In the genomic region with DNA sequence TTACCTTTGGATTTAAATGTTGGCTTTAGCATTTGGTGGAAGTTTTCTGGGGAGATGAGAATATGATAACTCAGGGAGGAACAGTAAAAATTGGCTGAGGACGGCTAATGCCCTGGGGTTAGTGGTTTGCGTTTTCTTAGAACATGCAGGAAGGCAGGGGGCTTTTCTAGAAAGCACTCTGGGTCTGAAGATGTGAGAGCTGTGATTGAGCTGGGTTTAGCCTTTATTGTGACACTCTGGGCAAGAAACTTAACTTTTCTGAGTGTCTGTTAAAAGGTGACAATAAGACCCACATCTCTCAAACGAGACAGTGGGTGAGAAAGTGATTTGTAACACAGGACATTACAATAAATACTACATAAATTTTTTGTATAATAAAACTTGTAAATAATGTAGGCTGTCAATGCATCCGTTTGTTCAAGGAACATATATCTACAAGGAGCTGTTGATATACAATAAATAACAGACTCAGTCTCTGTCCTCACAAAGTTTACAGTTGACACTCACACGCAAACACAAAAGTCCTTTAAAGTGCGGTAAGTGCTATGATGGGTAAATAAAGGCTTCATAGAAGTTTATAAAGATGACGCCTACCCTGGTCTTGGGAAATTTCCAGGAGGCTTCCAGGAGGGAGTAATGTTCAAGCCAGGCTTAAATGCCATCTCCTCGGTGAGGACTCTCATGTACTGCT, we compare ENCODE assay signal across 17 cellular contexts. TPM values are rescaled to one million over a fixed set of nuclear protein-coding genes. Genes with fewer than 3 reads are reported as not detected.
DNase-seq lines count a peak whose midpoint lies in the region; ATAC-seq and TF ChIP-seq lines count a peak whose summit lies in the region.
"Had no signal": no experiment of that assay in that cellular context is flagged by ENCODE, and none has a peak within 500 bp of the region (broad histone marks: within the 10 kb centered on the region; RNA-seq: fewer than 3 reads in every experiment).

No MANE protein-coding gene starts in this region.

- no peaks in the 10 kb centered on the region for H3K36me3 ChIP-seq in cardiac muscle cell
- H3K36me3 ChIP-seq in heart right ventricle: no peaks in the 10 kb centered on the region
- no peaks in the 10 kb centered on the region for H3K36me3 ChIP-seq in left lung
- H3K36me3 ChIP-seq in stomach smooth muscle (ENCODE audit: control insufficient read depth in 2 of 2, insufficient read depth in 2 of 2, low read length in 2 of 2): no peaks in the 10 kb centered on the region
- H3K36me3 ChIP-seq: MG63, SJSA1 had no signal

- H3K27ac ChIP-seq in cardiac muscle cell (peak overlapping the region; percentile 75), heart right ventricle (no peak overlapping the region), left lung (no peak overlapping the region), stomach smooth muscle (ENCODE audit: low read length) (peak overlapping the region; percentile 46)
- H3K27ac ChIP-seq: GM23248, RWPE1, SJSA1 had no signal

- in situ Hi-C loops in G401 (cut with HindIII; ENCODE audit: low sequenced_read_pairs): no loop called here

- no peak overlapping the region for H3K4me3 ChIP-seq in cardiac muscle cell
- no peak overlapping the region for H3K4me3 ChIP-seq in heart right ventricle
- no peak overlapping the region for H3K4me3 ChIP-seq in left lung
- no peak overlapping the region for H3K4me3 ChIP-seq in stomach smooth muscle (ENCODE audit: low read length in 2 of 2)
- H3K4me3 ChIP-seq: GM23248, MG63, SJSA1 had no signal

- TF ChIP-seq CTCF in cardiac muscle cell (IDR thresholded peaks at IDR 0.05; ENCODE audit: low read depth, low read length) (no peak), heart right ventricle (IDR thresholded peaks at IDR 0.05) (no peak), left lung (IDR thresholded peaks at IDR 0.05) (no peak)

- peaks cover 26% of the 10 kb centered on the region for H3K4me1 ChIP-seq in cardiac muscle cell (ENCODE audit: low read depth)
- peaks cover 0 to 56% (median 3%) of the 10 kb centered on the region in 9 donors for H3K4me1 ChIP-seq in heart right ventricle
- H3K4me1 ChIP-seq in left lung: peaks cover 0 to 45% of the 10 kb centered on the region in 2 donors
- peaks cover 16% of the 10 kb centered on the region for H3K4me1 ChIP-seq in stomach smooth muscle (ENCODE audit: control insufficient read depth, insufficient read depth, low read length)

- DNase-seq in cardiac muscle cell (ENCODE audit: low read depth in 1 of 2, low spot score in 1 of 2) (no peak), heart right ventricle (no peak), SW480 (ENCODE audit: low spot score) (peak; percentile 56), left lung (no peak), G401 (ENCODE audit: low spot score) (no peak), NCI-H1417 treated with DMSO at 0.1 percent for 48 hours (lab: John Stamatoyannopoulos, UW) (no peak)
- no peak for DNase-seq in activated CD4-positive, alpha-beta T cell treated with anti-CD3 and anti-CD28 coated beads for 4 hours
- DNase-seq: Calu3, KBM-7, MG63, NCI-H1092 treated with DMSO at 0.1 percent for 48 hours, NCI-H1930, NCI-H2171 had no signal

- no peak overlapping the region for H3K9ac ChIP-seq in stomach smooth muscle (ENCODE audit: low read length in 2 of 2)
- H3K9ac ChIP-seq: GM23248 had no signal

- H3K27me3 ChIP-seq in cardiac muscle cell: no peaks in the 10 kb centered on the region
- H3K27me3 ChIP-seq in heart right ventricle: no peaks in the 10 kb centered on the region
- no peaks in the 10 kb centered on the region for H3K27me3 ChIP-seq in left lung
- no peaks in the 10 kb centered on the region for H3K27me3 ChIP-seq in stomach smooth muscle (ENCODE audit: control insufficient read depth in 1 of 2, insufficient read depth in 2 of 2, low read length in 2 of 2)
- H3K27me3 ChIP-seq: MG63, SJSA1 had no signal

- ATAC-seq in heart right ventricle (no peak), left lung (peak; percentile 24)

- H3K9me3 ChIP-seq in cardiac muscle cell (ENCODE audit: low read depth) (no peaks in the 10 kb centered on the region), heart right ventricle (peaks cover 0 to 19% (median 0%) of the 10 kb centered on the region in 11 donors), left lung (no peaks in the 10 kb centered on the region), stomach smooth muscle (ENCODE audit: control insufficient read depth in 2 of 2, low read length in 2 of 2) (peaks cover 2 to 3% of the 10 kb centered on the region in 2 donors)
- H3K9me3 ChIP-seq: SJSA1 had no signal

- intact Hi-C loops in heart right ventricle (cut with DNase I) (loop anchor here in 2 of 10 donors (2.0 to 10.0 kb wide), 3 partner anchors 37 to 79 kb away; no protein-coding TSS in a partner anchor), left lung (cut with DNase I) (no loop called here)

- WGBS in heart right ventricle, 2 donors: 74 to 79% methylated on average over 8 of the region's 8 CpGs

RNA-seq across cellular contexts. Expression of gene MRPS6, which starts 49.5 kb away (rescaled TPM):
- total RNA-seq in cardiac muscle cell: 83.7 and 83.8 TPM in 2 replicates
- polyA plus RNA-seq in cardiac muscle cell: 314 and 335 TPM in 2 replicates
- 10 to 100 TPM; 32.0 to 68.1 (median 38.4) TPM for total RNA-seq in heart right ventricle
- 10 to 100 TPM; 38.7 to 51.7 TPM for polyA plus RNA-seq in heart right ventricle
- total RNA-seq in left lung: 10 to 100 TPM; 50.5 to 76.0 TPM
- total RNA-seq in G401 (2014; rRNA removed; shearing (Covaris generic)): 53.8 and 118 TPM in 2 replicates

RNA-seq across cellular contexts. Expression of gene SLC5A3, which starts 49.5 kb away (rescaled TPM):
- total RNA-seq in cardiac muscle cell (11.5 and 17.0 TPM in 2 replicates), heart right ventricle (1 to 10 TPM; 1.8 to 7.4 (median 2.8) TPM), left lung (10 to 100 TPM; 27.3 to 33.4 TPM)
- polyA plus RNA-seq in cardiac muscle cell (3.0 and 4.1 TPM in 2 replicates), heart right ventricle (1 to 10 TPM in 1 of 2 donors, under 1 TPM in 1; 0.58 to 1.3 TPM)
- 33.8 and 48.4 TPM in 2 replicates for total RNA-seq in G401 (2014; rRNA removed; shearing (Covaris generic))

Comparison
In these comparisons a context has a peak if more than half of its experiments do, and no peak if none do; other contexts are left out.
1. H3K27ac ChIP-seq: peak in cardiac muscle cell (single experiment) and stomach smooth muscle (single experiment); none in heart right ventricle (0 of 10) and left lung (0 of 2).